18 cellular contexts compared by ENCODE assay signal in genomic region chr14:91305650-91306431, GRCh38.
DNase-seq lines count a peak whose midpoint lies in the region; ATAC-seq lines count a peak whose summit lies in the region.
"Had no signal": no experiment of that assay in that cellular context is flagged by ENCODE, and none has a peak within 500 bp of the region (broad histone marks: within the 10 kb centered on the region; RNA-seq: fewer than 3 reads in every experiment).

No MANE protein-coding gene starts in this region.

- H3K4me1 Mint-ChIP-seq in T-helper 17 cell = peaks cover 32% of the 10 kb centered on the region
- peaks cover 28 to 51% of the 10 kb centered on the region in 2 donors for H3K4me1 Mint-ChIP-seq in stimulated activated naive B cell treated with anti-CD40 and anti-IgM and Interleukin-4, amounts not matched to agents 10 μg/mL and 1 μg/mL and 100 μg/mL, for 72 hours

- H3K27ac Mint-ChIP-seq in activated naive CD4-positive, alpha-beta T cell treated with anti-CD3 and anti-CD28 coated beads, Interleukin-2, amount 50 U/mL, for 72 hours = peak overlapping the region; percentile 86 to 95
- peak overlapping the region; percentile 83 for H3K27ac Mint-ChIP-seq in T-helper 17 cell
- peak overlapping the region; percentile 31 for H3K27ac Mint-ChIP-seq in stimulated activated naive B cell treated with anti-CD40 and anti-IgM and Interleukin-4, amounts not matched to agents 10 μg/mL and 1 μg/mL and 100 μg/mL, for 72 hours

- ATAC-seq in activated naive CD4-positive, alpha-beta T cell treated with anti-CD3 and anti-CD28 coated beads, Interleukin-2, amount 50 U/mL, for 72 hours = no peak
- ATAC-seq in T-helper 17 cell = no peak
- no peak for ATAC-seq in stimulated activated naive B cell treated with anti-CD40 and anti-IgM and Interleukin-4, amounts not matched to agents 10 μg/mL and 1 μg/mL and 100 μg/mL, for 72 hours (replicated peaks)
- no peak for ATAC-seq in HG02610 (IDR thresholded peaks at IDR 0.05; ENCODE audit: unreplicated experiment)
- ATAC-seq in GM18858 (IDR thresholded peaks at IDR 0.05; ENCODE audit: unreplicated experiment) = no peak

- DNase-seq in activated naive CD4-positive, alpha-beta T cell treated with anti-CD3 and anti-CD28 coated beads, Interleukin-2, amount 50 U/mL, for 72 hours (ENCODE audit: low spot score in 2 of 2) = no peak
- DNase-seq in activated naive CD4-positive, alpha-beta T cell treated with anti-CD3 and anti-CD28 coated beads, Interleukin-2, amount 50 U/mL, for 16 hours = no peak
- no peak for DNase-seq in T-helper 17 cell
- DNase-seq in iPS DF 4.7 (ENCODE audit: extremely low read depth, low spot score) = peak; percentile 25
- no peak for DNase-seq in stimulated activated naive B cell treated with anti-CD40 and anti-IgM and Interleukin-4, amounts not matched to agents 10 μg/mL and 1 μg/mL and 100 μg/mL, for 72 hours
- no peak for DNase-seq in NCI-H345 treated with DMSO at 0.1 percent for 48 hours (lab: John Stamatoyannopoulos, UW; ENCODE audit: unreplicated experiment)
- DNase-seq: activated CD4-positive, alpha-beta T cell treated with anti-CD3 and anti-CD28 coated beads, Interleukin-2, amount 50 U/mL, for 4 hours; activated effector memory CD4-positive, alpha-beta T cell treated with Interleukin-2 at 50 U/mL for 16 hours; esophagus squamous epithelium; islet precursor cell; NCI-H1092; NCI-H2029 treated with DMSO at 0.1 percent for 48 hours; NCI-H748 treated with DMSO at 0.1 percent for 48 hours; stimulated activated CD4-positive, alpha-beta T cell treated with anti-CD3 and anti-CD28 coated beads, Interleukin-2, amount 100 ng/mL, for 48 hours had no signal

- H3K4me3 Mint-ChIP-seq in T-helper 17 cell = no peak overlapping the region
- H3K4me3 Mint-ChIP-seq in stimulated activated naive B cell treated with anti-CD40 and anti-IgM and Interleukin-4, amounts not matched to agents 10 μg/mL and 1 μg/mL and 100 μg/mL, for 72 hours = no peak overlapping the region

- H3K9me3 ChIP-seq in T-helper 17 cell (ENCODE audit: control insufficient read depth, low read length, poor library complexity, severe bottlenecking) = no peaks in the 10 kb centered on the region
- H3K9me3 ChIP-seq: ascending aorta, esophagus squamous epithelium, suprapubic skin had no signal

- no peaks in the 10 kb centered on the region for H3K27me3 Mint-ChIP-seq in T-helper 17 cell
- no peaks in the 10 kb centered on the region for H3K27me3 Mint-ChIP-seq in stimulated activated naive B cell treated with anti-CD40 and anti-IgM and Interleukin-4, amounts not matched to agents 10 μg/mL and 1 μg/mL and 100 μg/mL, for 72 hours

- H3K36me3 Mint-ChIP-seq in activated naive CD4-positive, alpha-beta T cell treated with anti-CD3 and anti-CD28 coated beads, Interleukin-2, amount 50 U/mL, for 72 hours = peaks cover 41 to 52% of the 10 kb centered on the region in 2 donors
- H3K36me3 Mint-ChIP-seq in T-helper 17 cell (ENCODE audit: low read depth) = peaks cover 16% of the 10 kb centered on the region
- peaks cover 62 to 81% of the 10 kb centered on the region in 2 donors for H3K36me3 Mint-ChIP-seq in stimulated activated naive B cell treated with anti-CD40 and anti-IgM and Interleukin-4, amounts not matched to agents 10 μg/mL and 1 μg/mL and 100 μg/mL, for 72 hours

- no peaks in the 10 kb centered on the region for H3K9me3 Mint-ChIP-seq in activated naive CD4-positive, alpha-beta T cell treated with anti-CD3 and anti-CD28 coated beads, Interleukin-2, amount 50 U/mL, for 72 hours
- no peaks in the 10 kb centered on the region for H3K9me3 Mint-ChIP-seq in stimulated activated naive B cell treated with anti-CD40 and anti-IgM and Interleukin-4, amounts not matched to agents 10 μg/mL and 1 μg/mL and 100 μg/mL, for 72 hours

Comparison
In these comparisons a context has a peak if more than half of its experiments do, and no peak if none do; other contexts are left out.
1. H3K27ac Mint-ChIP-seq: peak in every context shown above with its lines; median percentile 90 in activated naive CD4-positive, alpha-beta T cell treated with anti-CD3 and anti-CD28 coated beads, Interleukin-2, amount 50 U/mL, for 72 hours; 83 in T-helper 17 cell; 31 in stimulated activated naive B cell treated with anti-CD40 and anti-IgM and Interleukin-4, amounts not matched to agents 10 μg/mL and 1 μg/mL and 100 μg/mL, for 72 hours.